ENCODE assay signal across 15 cellular contexts in genomic region chrX:140503230-140503585, GRCh38. TPM values are rescaled to one million over a fixed set of nuclear protein-coding genes. Genes with fewer than 3 reads are reported as not detected.
DNase-seq lines count a peak whose midpoint lies in the region; ATAC-seq and TF ChIP-seq lines count a peak whose summit lies in the region.
"Had no signal": no experiment of that assay in that cellular context is flagged by ENCODE, and none has a peak within 500 bp of the region (broad histone marks: within the 10 kb centered on the region; RNA-seq: fewer than 3 reads in every experiment).

No MANE protein-coding gene starts in this region.

- peak overlapping the region; percentile 27 for H3K4me3 Mint-ChIP-seq in activated T-cell treated with anti-CD3 and anti-CD28 coated beads, Interleukin-2, amount 50 U/mL, for 24 hours
- no peak overlapping the region for H3K4me3 Mint-ChIP-seq in activated T-cell treated with anti-CD3 and anti-CD28 coated beads, Interleukin-2, amount 50 U/mL, for 4 hours
- peak overlapping the region; percentile 33 for H3K4me3 Mint-ChIP-seq in activated T-helper 17 cell treated with anti-CD3 and anti-CD28 coated beads, Interleukin-2, amount 50 U/mL, for 72 hours
- H3K4me3 Mint-ChIP-seq in stimulated activated naive B cell treated with anti-CD40 and anti-IgM and Interleukin-4, amounts not matched to agents 10 μg/mL and 1 μg/mL and 100 μg/mL, for 72 hours = peak overlapping the region; percentile 14 to 32
- no peak overlapping the region for H3K4me3 Mint-ChIP-seq in Caco-2 (ENCODE audit: unreplicated experiment)

- WGBS in lower leg skin, 2 donors = 3 to 43% methylated on average over 14 to 15 of the region's 15 CpGs

- no peaks in the 10 kb centered on the region for H3K36me3 ChIP-seq in Caco-2 (ENCODE audit: control insufficient read depth, insufficient read depth, low read length)
- H3K36me3 ChIP-seq: upper lobe of right lung had no signal

- CTCF ChIA-PET in Caco-2 (lab: Charles Lee) = no interaction called here

- TF ChIP-seq POLR2A in lower leg skin (IDR thresholded peaks at IDR 0.05) = no peak

- H3K9me3 Mint-ChIP-seq in activated T-cell treated with anti-CD3 and anti-CD28 coated beads, Interleukin-2, amount 50 U/mL, for 24 hours = no peaks in the 10 kb centered on the region
- no peaks in the 10 kb centered on the region for H3K9me3 Mint-ChIP-seq in activated T-cell treated with anti-CD3 and anti-CD28 coated beads, Interleukin-2, amount 50 U/mL, for 4 hours
- H3K9me3 Mint-ChIP-seq in activated T-helper 17 cell treated with anti-CD3 and anti-CD28 coated beads, Interleukin-2, amount 50 U/mL, for 72 hours = no peaks in the 10 kb centered on the region
- peaks cover 1 to 3% of the 10 kb centered on the region in 2 donors for H3K9me3 Mint-ChIP-seq in stimulated activated naive B cell treated with anti-CD40 and anti-IgM and Interleukin-4, amounts not matched to agents 10 μg/mL and 1 μg/mL and 100 μg/mL, for 72 hours
- H3K9me3 Mint-ChIP-seq in Caco-2 (ENCODE audit: unreplicated experiment) = no peaks in the 10 kb centered on the region

- H3K27me3 Mint-ChIP-seq in activated T-cell treated with anti-CD3 and anti-CD28 coated beads, Interleukin-2, amount 50 U/mL, for 24 hours = peaks cover 82% of the 10 kb centered on the region
- peaks cover 51% of the 10 kb centered on the region for H3K27me3 Mint-ChIP-seq in activated T-cell treated with anti-CD3 and anti-CD28 coated beads, Interleukin-2, amount 50 U/mL, for 4 hours (ENCODE audit: low read depth)
- peaks cover 29% of the 10 kb centered on the region for H3K27me3 Mint-ChIP-seq in activated T-helper 17 cell treated with anti-CD3 and anti-CD28 coated beads, Interleukin-2, amount 50 U/mL, for 72 hours
- H3K27me3 Mint-ChIP-seq in stimulated activated naive B cell treated with anti-CD40 and anti-IgM and Interleukin-4, amounts not matched to agents 10 μg/mL and 1 μg/mL and 100 μg/mL, for 72 hours = peaks cover 39 to 56% of the 10 kb centered on the region in 2 donors
- H3K27me3 Mint-ChIP-seq in Caco-2 (ENCODE audit: insufficient read depth, unreplicated experiment) = no peaks in the 10 kb centered on the region

- H3K9me3 ChIP-seq in Caco-2 = no peaks in the 10 kb centered on the region
- H3K9me3 ChIP-seq: upper lobe of right lung had no signal

- no peak overlapping the region for H3K4me3 ChIP-seq in Caco-2 (ENCODE audit: low read depth, low read length)
- H3K4me3 ChIP-seq in lower leg skin (ENCODE audit: low read depth, poor library complexity, severe bottlenecking) = no peak overlapping the region
- H3K4me3 ChIP-seq: GM12878, upper lobe of right lung had no signal

- no peaks in the 10 kb centered on the region for H3K36me3 Mint-ChIP-seq in activated T-cell treated with anti-CD3 and anti-CD28 coated beads, Interleukin-2, amount 50 U/mL, for 24 hours (ENCODE audit: low read depth)
- H3K36me3 Mint-ChIP-seq in activated T-cell treated with anti-CD3 and anti-CD28 coated beads, Interleukin-2, amount 50 U/mL, for 4 hours (ENCODE audit: insufficient read depth) = no peaks in the 10 kb centered on the region
- H3K36me3 Mint-ChIP-seq in activated T-helper 17 cell treated with anti-CD3 and anti-CD28 coated beads, Interleukin-2, amount 50 U/mL, for 72 hours (ENCODE audit: low read depth) = no peaks in the 10 kb centered on the region
- peaks cover 0 to 5% of the 10 kb centered on the region in 2 donors for H3K36me3 Mint-ChIP-seq in stimulated activated naive B cell treated with anti-CD40 and anti-IgM and Interleukin-4, amounts not matched to agents 10 μg/mL and 1 μg/mL and 100 μg/mL, for 72 hours
- no peaks in the 10 kb centered on the region for H3K36me3 Mint-ChIP-seq in Caco-2 (ENCODE audit: insufficient read depth, unreplicated experiment)

- H3K4me1 ChIP-seq in Caco-2 = no peaks in the 10 kb centered on the region
- H3K4me1 ChIP-seq: upper lobe of right lung had no signal

- intact Hi-C loops in Caco-2 (cut with micrococcal nuclease; ENCODE audit: unreplicated experiment) (no loop called here), lower leg skin (cut with DNase I; ENCODE audit: low total_unique reads) (no loop called here)

- peaks cover 12% of the 10 kb centered on the region for H3K4me1 Mint-ChIP-seq in activated T-cell treated with anti-CD3 and anti-CD28 coated beads, Interleukin-2, amount 50 U/mL, for 24 hours (ENCODE audit: low read depth)
- H3K4me1 Mint-ChIP-seq in activated T-cell treated with anti-CD3 and anti-CD28 coated beads, Interleukin-2, amount 50 U/mL, for 4 hours (ENCODE audit: low read depth) = peaks cover 2% of the 10 kb centered on the region
- H3K4me1 Mint-ChIP-seq in activated T-helper 17 cell treated with anti-CD3 and anti-CD28 coated beads, Interleukin-2, amount 50 U/mL, for 72 hours = no peaks in the 10 kb centered on the region
- H3K4me1 Mint-ChIP-seq in stimulated activated naive B cell treated with anti-CD40 and anti-IgM and Interleukin-4, amounts not matched to agents 10 μg/mL and 1 μg/mL and 100 μg/mL, for 72 hours = peaks cover 1 to 9% of the 10 kb centered on the region in 2 donors
- H3K4me1 Mint-ChIP-seq in Caco-2 (ENCODE audit: low read depth, unreplicated experiment) = no peaks in the 10 kb centered on the region

- ATAC-seq in activated T-cell treated with anti-CD3 and anti-CD28 coated beads, Interleukin-2, amount 50 U/mL, for 4 hours = no peak
- ATAC-seq in activated T-helper 17 cell treated with anti-CD3 and anti-CD28 coated beads, Interleukin-2, amount 50 U/mL, for 72 hours (replicated peaks) = no peak
- no peak for ATAC-seq in stimulated activated naive B cell treated with anti-CD40 and anti-IgM and Interleukin-4, amounts not matched to agents 10 μg/mL and 1 μg/mL and 100 μg/mL, for 72 hours (replicated peaks)
- no peak for ATAC-seq in GM19452 (IDR thresholded peaks at IDR 0.05; ENCODE audit: unreplicated experiment)
- ATAC-seq: GM12878 had no signal

- no peak for DNase-seq in activated T-cell treated with anti-CD3 and anti-CD28 coated beads, Interleukin-2, amount 50 U/mL, for 24 hours
- DNase-seq in activated T-cell treated with anti-CD3 and anti-CD28 coated beads, Interleukin-2, amount 50 U/mL, for 4 hours = no peak
- DNase-seq in medulla oblongata (ENCODE audit: extremely low spot score) (peak; percentile 3), Caco-2 (no peak), lower leg skin (ENCODE audit: low spot score in 2 of 2) (no peak)
- no peak for DNase-seq in stimulated activated naive B cell treated with anti-CD40 and anti-IgM and Interleukin-4, amounts not matched to agents 10 μg/mL and 1 μg/mL and 100 μg/mL, for 72 hours
- DNase-seq: central memory CD4-positive, alpha-beta T cell; DMS153; NCI-H1092; upper lobe of right lung had no signal

- TF ChIP-seq CTCF in Caco-2 (IDR thresholded peaks at IDR 0.05; ENCODE audit: insufficient read depth in 1 of 2, low read depth in 1 of 2, low read length in 1 of 2, severe bottlenecking in 1 of 2, unreplicated experiment in 1 of 2) (no peak), lower leg skin (IDR thresholded peaks at IDR 0.05) (no peak)

- no peaks in the 10 kb centered on the region for H3K27me3 ChIP-seq in Caco-2 (replicated peaks; ENCODE audit: control insufficient read depth, insufficient read depth, low read length)

- POLR2A ChIA-PET in Caco-2 (lab: Charles Lee) = no interaction called here

- no peak overlapping the region for H3K27ac Mint-ChIP-seq in activated T-cell treated with anti-CD3 and anti-CD28 coated beads, Interleukin-2, amount 50 U/mL, for 24 hours
- H3K27ac Mint-ChIP-seq in activated T-helper 17 cell treated with anti-CD3 and anti-CD28 coated beads, Interleukin-2, amount 50 U/mL, for 72 hours = no peak overlapping the region
- peak overlapping the region; percentile 57 for H3K27ac Mint-ChIP-seq in stimulated activated naive B cell treated with anti-CD40 and anti-IgM and Interleukin-4, amounts not matched to agents 10 μg/mL and 1 μg/mL and 100 μg/mL, for 72 hours
- no peak overlapping the region for H3K27ac Mint-ChIP-seq in Caco-2 (ENCODE audit: unreplicated experiment)

- BruUV-seq in Caco-2 (replicated peaks; lab: Mats Ljungman, UMichigan) = no TSS peak

RNA-seq across cellular contexts. Expression of gene SOX3, which starts 1.7 kb away (rescaled TPM):
- not detected for total RNA-seq in activated T-cell treated with anti-CD3 and anti-CD28 coated beads, Interleukin-2, amount 50 U/mL, for 4 hours
- total RNA-seq in activated T-helper 17 cell treated with anti-CD3 and anti-CD28 coated beads, Interleukin-2, amount 50 U/mL, for 72 hours = not detected
- total RNA-seq in Caco-2 (2022) (not detected in 2 replicates), lower leg skin (not detected)
- total RNA-seq: GM12878, GM23248, mononuclear cell, upper lobe of right lung had no signal

Comparison
In these comparisons a context has a peak if more than half of its experiments do, and no peak if none do; other contexts are left out.
1. H3K4me3 Mint-ChIP-seq: peak in activated T-cell treated with anti-CD3 and anti-CD28 coated beads, Interleukin-2, amount 50 U/mL, for 24 hours (single experiment), activated T-helper 17 cell treated with anti-CD3 and anti-CD28 coated beads, Interleukin-2, amount 50 U/mL, for 72 hours (single experiment) and stimulated activated naive B cell treated with anti-CD40 and anti-IgM and Interleukin-4, amounts not matched to agents 10 μg/mL and 1 μg/mL and 100 μg/mL, for 72 hours (2 of 2); none in activated T-cell treated with anti-CD3 and anti-CD28 coated beads, Interleukin-2, amount 50 U/mL, for 4 hours (single experiment) and Caco-2 (single experiment).